Comparison of ENCODE assay signal across 8 cellular contexts in the genomic region with DNA sequence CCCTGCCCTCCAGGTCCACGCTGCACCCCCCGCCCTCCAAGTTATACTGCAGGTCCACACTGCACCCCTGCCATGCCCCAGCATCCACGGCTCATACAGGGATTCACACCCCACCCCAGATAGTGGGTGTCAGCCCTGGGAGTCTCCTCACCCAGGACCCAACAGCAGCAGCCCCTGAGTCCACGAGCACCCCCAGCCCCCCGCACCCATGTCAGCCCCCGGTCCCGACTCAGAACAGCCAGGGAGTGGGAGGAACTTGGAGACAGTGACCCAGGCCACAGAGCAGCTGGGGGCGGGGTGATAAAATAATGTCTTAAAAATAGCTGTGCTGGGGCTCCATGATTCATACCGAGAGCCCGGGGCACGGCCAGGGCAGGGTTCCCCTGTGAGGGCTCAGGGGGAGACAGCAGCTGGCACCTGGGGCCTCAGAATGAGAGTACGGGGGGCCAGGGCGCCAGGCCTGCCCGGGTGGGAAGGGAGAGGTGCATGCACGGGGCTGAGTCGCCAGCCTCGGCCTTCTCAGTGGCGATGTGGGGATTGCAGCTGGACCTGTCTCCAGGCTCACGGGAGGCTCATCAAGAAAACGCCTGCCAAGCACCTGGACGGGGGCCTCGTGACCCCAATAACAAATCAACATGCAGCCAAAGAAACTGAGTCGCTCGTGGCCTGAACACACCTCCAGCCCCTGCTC. TPM values are rescaled to one million over a fixed set of nuclear protein-coding genes. Genes with fewer than 3 reads are reported as not detected.
DNase-seq lines count a peak whose midpoint lies in the region; ATAC-seq and FAIRE-seq lines count a peak whose summit lies in the region.

No MANE protein-coding gene starts in this region.

- POLR2A ChIA-PET in activated CD4-positive, alpha-beta T cell treated with anti-CD3 and anti-CD28 coated beads, Interleukin-2, amount 10 ng/mL, durations not matched to agents 7 days and 5 days (lab: Charles Lee), result no interaction called here

- H3K27me3 Mint-ChIP-seq in activated CD4-positive, alpha-beta T cell treated with anti-CD3 and anti-CD28 coated beads, Interleukin-2, amount 10 ng/mL, durations not matched to agents 7 days and 5 days, result no peaks in the 10 kb centered on the region
- H3K27me3 Mint-ChIP-seq in stimulated activated naive B cell treated with anti-CD40 and anti-IgM and Interleukin-4, amounts not matched to agents 10 μg/mL and 1 μg/mL and 100 μg/mL, for 72 hours, result no peaks in the 10 kb centered on the region

- H3K4me1 Mint-ChIP-seq in activated CD4-positive, alpha-beta T cell treated with anti-CD3 and anti-CD28 coated beads, Interleukin-2, amount 10 ng/mL, durations not matched to agents 7 days and 5 days, result peaks cover 39% of the 10 kb centered on the region
- peaks cover 50 to 81% of the 10 kb centered on the region in 2 donors for H3K4me1 Mint-ChIP-seq in stimulated activated naive B cell treated with anti-CD40 and anti-IgM and Interleukin-4, amounts not matched to agents 10 μg/mL and 1 μg/mL and 100 μg/mL, for 72 hours

- no peaks in the 10 kb centered on the region for H3K36me3 Mint-ChIP-seq in activated CD4-positive, alpha-beta T cell treated with anti-CD3 and anti-CD28 coated beads, Interleukin-2, amount 10 ng/mL, durations not matched to agents 7 days and 5 days (ENCODE audit: low read depth)
- peaks cover 23 to 41% of the 10 kb centered on the region in 2 donors for H3K36me3 Mint-ChIP-seq in stimulated activated naive B cell treated with anti-CD40 and anti-IgM and Interleukin-4, amounts not matched to agents 10 μg/mL and 1 μg/mL and 100 μg/mL, for 72 hours

- H3K4me3 Mint-ChIP-seq in activated CD4-positive, alpha-beta T cell treated with anti-CD3 and anti-CD28 coated beads, Interleukin-2, amount 10 ng/mL, durations not matched to agents 7 days and 5 days, result peak overlapping the region; percentile 59
- H3K4me3 Mint-ChIP-seq in stimulated activated naive B cell treated with anti-CD40 and anti-IgM and Interleukin-4, amounts not matched to agents 10 μg/mL and 1 μg/mL and 100 μg/mL, for 72 hours, result peak overlapping the region; percentile 86

- peak; percentile 79 for DNase-seq in activated naive CD4-positive, alpha-beta T cell treated with Interleukin-2 at 50 U/mL for 16 hours
- no peak for DNase-seq in activated naive CD4-positive, alpha-beta T cell (lab: John Stamatoyannopoulos, UW)
- DNase-seq in activated CD4-positive, alpha-beta T cell treated with anti-CD3 and anti-CD28 coated beads, Interleukin-2, amount 10 ng/mL, durations not matched to agents 7 days and 5 days, result peak; percentile 34
- DNase-seq in hepatic stellate cell (ENCODE audit: low spot score) (peak; percentile 70), NCI-H1417 (lab: John Stamatoyannopoulos, UW) (no peak), frontal cortex (ENCODE audit: low spot score in 2 of 2) (no peak)
- peak; percentile 83 for DNase-seq in stimulated activated naive B cell treated with anti-CD40 and anti-IgM and Interleukin-4, amounts not matched to agents 10 μg/mL and 1 μg/mL and 100 μg/mL, for 72 hours

- no peaks in the 10 kb centered on the region for H3K9me3 Mint-ChIP-seq in activated CD4-positive, alpha-beta T cell treated with anti-CD3 and anti-CD28 coated beads, Interleukin-2, amount 10 ng/mL, durations not matched to agents 7 days and 5 days
- no peaks in the 10 kb centered on the region for H3K9me3 Mint-ChIP-seq in stimulated activated naive B cell treated with anti-CD40 and anti-IgM and Interleukin-4, amounts not matched to agents 10 μg/mL and 1 μg/mL and 100 μg/mL, for 72 hours

- FAIRE-seq in frontal cortex (lab: Jason Lieb, UNC), result no peak

- ATAC-seq in HG03280 (IDR thresholded peaks at IDR 0.05; ENCODE audit: unreplicated experiment), result peak; percentile 41
- ATAC-seq in stimulated activated naive B cell treated with anti-CD40 and anti-IgM and Interleukin-4, amounts not matched to agents 10 μg/mL and 1 μg/mL and 100 μg/mL, for 72 hours (replicated peaks), result peak; percentile 62 to 67

- CTCF ChIA-PET in activated CD4-positive, alpha-beta T cell treated with anti-CD3 and anti-CD28 coated beads, Interleukin-2, amount 10 ng/mL, durations not matched to agents 7 days and 5 days (lab: Charles Lee), result interaction anchor here (1.3 kb wide), 1 partner anchor 32 kb away, joined by 4 read pairs; no protein-coding TSS in a partner anchor

- peak overlapping the region; percentile 87 for H3K27ac Mint-ChIP-seq in activated CD4-positive, alpha-beta T cell treated with anti-CD3 and anti-CD28 coated beads, Interleukin-2, amount 10 ng/mL, durations not matched to agents 7 days and 5 days
- H3K27ac Mint-ChIP-seq in stimulated activated naive B cell treated with anti-CD40 and anti-IgM and Interleukin-4, amounts not matched to agents 10 μg/mL and 1 μg/mL and 100 μg/mL, for 72 hours, result peak overlapping the region; percentile 97

RNA-seq across cellular contexts. Expression of a gene that starts 29.8 kb away (rescaled TPM):
- total RNA-seq in activated CD4-positive, alpha-beta T cell treated with anti-CD3 and anti-CD28 coated beads, Interleukin-2, amount 10 ng/mL, durations not matched to agents 7 days and 5 days, result 10 to 100 TPM; 12.4 to 13.5 TPM
- total RNA-seq in frontal cortex, result 33.8 TPM

RNA-seq across cellular contexts. Expression of a gene that starts 48.3 kb away (rescaled TPM):
- 10 to 100 TPM; 32.1 to 36.3 TPM for total RNA-seq in activated CD4-positive, alpha-beta T cell treated with anti-CD3 and anti-CD28 coated beads, Interleukin-2, amount 10 ng/mL, durations not matched to agents 7 days and 5 days
- total RNA-seq in frontal cortex, result 20.8 TPM

RNA-seq across cellular contexts. Expression of a gene that starts 50.7 kb away (rescaled TPM):
- 10 to 100 TPM; 18.2 to 20.1 TPM for total RNA-seq in activated CD4-positive, alpha-beta T cell treated with anti-CD3 and anti-CD28 coated beads, Interleukin-2, amount 10 ng/mL, durations not matched to agents 7 days and 5 days
- 13.9 TPM for total RNA-seq in frontal cortex

RNA-seq across cellular contexts. Expression of a gene that starts 58.3 kb away (rescaled TPM):
- total RNA-seq in activated CD4-positive, alpha-beta T cell treated with anti-CD3 and anti-CD28 coated beads, Interleukin-2, amount 10 ng/mL, durations not matched to agents 7 days and 5 days, result not detected
- total RNA-seq in frontal cortex, result not detected

Comparison
In these comparisons a context has a peak if more than half of its experiments do, and no peak if none do; other contexts are left out.
1. DNase-seq: peak in activated naive CD4-positive, alpha-beta T cell treated with Interleukin-2 at 50 U/mL for 16 hours (single experiment), activated CD4-positive, alpha-beta T cell treated with anti-CD3 and anti-CD28 coated beads, Interleukin-2, amount 10 ng/mL, durations not matched to agents 7 days and 5 days (single experiment), hepatic stellate cell (single experiment) and stimulated activated naive B cell treated with anti-CD40 and anti-IgM and Interleukin-4, amounts not matched to agents 10 μg/mL and 1 μg/mL and 100 μg/mL, for 72 hours (single experiment); none in activated naive CD4-positive, alpha-beta T cell (0 of 4), NCI-H1417 (0 of 3) and frontal cortex (0 of 2).